ENCODE assay signal across 13 cellular contexts in genomic region chrX:107861056-107861455, GRCh38. TPM values are rescaled to one million over a fixed set of nuclear protein-coding genes. Genes with fewer than 3 reads are reported as not detected.
DNase-seq lines count a peak whose midpoint lies in the region; ATAC-seq and TF ChIP-seq lines count a peak whose summit lies in the region.
"Had no signal": no experiment of that assay in that cellular context is flagged by ENCODE, and none has a peak within 500 bp of the region (broad histone marks: within the 10 kb centered on the region; RNA-seq: fewer than 3 reads in every experiment).

No MANE protein-coding gene starts in this region.

- no peak overlapping the region for H3K4me3 Mint-ChIP-seq in MCF 10A (ENCODE audit: unreplicated experiment)
- no peak overlapping the region for H3K4me3 Mint-ChIP-seq in activated CD4-positive, alpha-beta T cell treated with anti-CD3 and anti-CD28 coated beads, Interleukin-2, amount 10 ng/mL, durations not matched to agents 7 days and 5 days
- H3K4me3 Mint-ChIP-seq: CD4-positive, CD25-positive, alpha-beta regulatory T cell had no signal

- peaks cover 6% of the 10 kb centered on the region for H3K36me3 Mint-ChIP-seq in MCF 10A (ENCODE audit: insufficient read depth, unreplicated experiment)
- H3K36me3 Mint-ChIP-seq in activated CD4-positive, alpha-beta T cell treated with anti-CD3 and anti-CD28 coated beads, Interleukin-2, amount 10 ng/mL, durations not matched to agents 7 days and 5 days (ENCODE audit: low read depth), result no peaks in the 10 kb centered on the region
- H3K36me3 Mint-ChIP-seq: CD4-positive, CD25-positive, alpha-beta regulatory T cell had no signal

- POLR2A ChIA-PET in MCF 10A (lab: Yijun Ruan, JAX), result no interaction called here
- POLR2A ChIA-PET in PC-3 (lab: Charles Lee; ENCODE audit: unreplicated experiment), result no interaction called here
- POLR2A ChIA-PET in activated CD4-positive, alpha-beta T cell treated with anti-CD3 and anti-CD28 coated beads, Interleukin-2, amount 10 ng/mL, durations not matched to agents 7 days and 5 days (lab: Charles Lee), result no interaction called here

- peaks cover 9% of the 10 kb centered on the region for H3K4me1 Mint-ChIP-seq in MCF 10A (ENCODE audit: insufficient read depth, unreplicated experiment)
- no peaks in the 10 kb centered on the region for H3K4me1 Mint-ChIP-seq in activated CD4-positive, alpha-beta T cell treated with anti-CD3 and anti-CD28 coated beads, Interleukin-2, amount 10 ng/mL, durations not matched to agents 7 days and 5 days

- 70% methylated on average over 4 of the region's 4 CpGs for WGBS in mammary epithelial cell (ENCODE audit: low coverage, missing lambda C conversion rate)

- no peak overlapping the region for H3K27ac ChIP-seq in mammary epithelial cell (ENCODE audit: insufficient read depth, low read depth, low read length)
- H3K27ac ChIP-seq in PC-3 (ENCODE audit: low read length), result peak overlapping the region; percentile 51
- H3K27ac ChIP-seq: 22Rv1; BLaER1 treated with 17β-estradiol and CSF1 and Interleukin-3, amounts not matched to agents 10 nM and 100 nM; GM23248 had no signal

- CTCF ChIA-PET in MCF 10A (lab: Yijun Ruan, JAX) (no interaction called here), mammary epithelial cell (lab: Charles Lee; ENCODE audit: low non-redundant PET) (no interaction called here), PC-3 (lab: Charles Lee) (no interaction called here)
- CTCF ChIA-PET in activated CD4-positive, alpha-beta T cell treated with anti-CD3 and anti-CD28 coated beads, Interleukin-2, amount 10 ng/mL, durations not matched to agents 7 days and 5 days (lab: Charles Lee), result no interaction called here

- no peaks in the 10 kb centered on the region for H3F3A ChIP-seq in PC-3 (ENCODE audit: low read length, unreplicated experiment)

- peaks cover 89% of the 10 kb centered on the region for H3K27me3 Mint-ChIP-seq in MCF 10A (ENCODE audit: insufficient read depth, unreplicated experiment)
- H3K27me3 Mint-ChIP-seq in activated CD4-positive, alpha-beta T cell treated with anti-CD3 and anti-CD28 coated beads, Interleukin-2, amount 10 ng/mL, durations not matched to agents 7 days and 5 days, result no peaks in the 10 kb centered on the region
- H3K27me3 Mint-ChIP-seq: CD4-positive, CD25-positive, alpha-beta regulatory T cell had no signal

- no peak overlapping the region for H3K4me3 ChIP-seq in mammary epithelial cell (replicated peaks in 1 of 3; ENCODE audit: insufficient read depth in 1 of 3, low read depth in 2 of 3, low read length in 3 of 3)
- H3K4me3 ChIP-seq in PC-3 (ENCODE audit: low read length), result no peak overlapping the region
- no peak overlapping the region for H3K4me3 ChIP-seq in epithelial cell of esophagus (ENCODE audit: low read length)
- H3K4me3 ChIP-seq: BLaER1 treated with 17β-estradiol and CSF1 and Interleukin-3, amounts not matched to agents 10 nM and 100 nM; GM23248 had no signal

- H4K20me1 ChIP-seq in mammary epithelial cell (ENCODE audit: insufficient read depth, low read length), result no peaks in the 10 kb centered on the region
- no peaks in the 10 kb centered on the region for H4K20me1 ChIP-seq in PC-3 (ENCODE audit: low read length)
- H4K20me1 ChIP-seq: BLaER1 treated with 17β-estradiol and CSF1 and Interleukin-3, amounts not matched to agents 10 nM and 100 nM had no signal

- H3K9me2 ChIP-seq in PC-3 (replicated peaks; ENCODE audit: low read length), result no peaks in the 10 kb centered on the region

- H3K9me3 ChIP-seq in mammary epithelial cell (replicated peaks; ENCODE audit: insufficient read depth, low read length) (no peaks in the 10 kb centered on the region), PC-3 (ENCODE audit: low read length) (no peaks in the 10 kb centered on the region)
- H3K9me3 ChIP-seq: BLaER1 treated with 17β-estradiol and CSF1 and Interleukin-3, amounts not matched to agents 10 nM and 100 nM had no signal

- H3K4me2 ChIP-seq in mammary epithelial cell (ENCODE audit: insufficient read depth, low read depth, low read length) (no peak overlapping the region), PC-3 (ENCODE audit: low read length) (no peak overlapping the region)
- H3K4me2 ChIP-seq: BLaER1 treated with 17β-estradiol and CSF1 and Interleukin-3, amounts not matched to agents 10 nM and 100 nM had no signal

- H2AFZ ChIP-seq in mammary epithelial cell (ENCODE audit: low read depth, low read length), result no peak overlapping the region
- H2AFZ ChIP-seq in PC-3 (ENCODE audit: low read length), result no peak overlapping the region
- H2AFZ ChIP-seq: GM23248 had no signal

- H3K4me1 ChIP-seq in mammary epithelial cell (ENCODE audit: insufficient read depth, low read length) (no peaks in the 10 kb centered on the region), PC-3 (ENCODE audit: insufficient read depth, low read length) (peaks cover 9% of the 10 kb centered on the region)
- H3K4me1 ChIP-seq: BLaER1 treated with 17β-estradiol and CSF1 and Interleukin-3, amounts not matched to agents 10 nM and 100 nM had no signal

- H3K79me2 ChIP-seq in mammary epithelial cell (ENCODE audit: insufficient read depth, low read length) (no peaks in the 10 kb centered on the region), PC-3 (ENCODE audit: low read length) (no peaks in the 10 kb centered on the region)

- H3K36me3 ChIP-seq in mammary epithelial cell (ENCODE audit: insufficient read depth, low read length) (no peaks in the 10 kb centered on the region), PC-3 (ENCODE audit: low read depth, low read length) (no peaks in the 10 kb centered on the region)
- H3K36me3 ChIP-seq: BLaER1 treated with 17β-estradiol and CSF1 and Interleukin-3, amounts not matched to agents 10 nM and 100 nM had no signal

- H3K9ac ChIP-seq in mammary epithelial cell (ENCODE audit: insufficient read depth, low read length) (no peak overlapping the region), PC-3 (ENCODE audit: low read length) (no peak overlapping the region)
- H3K9ac ChIP-seq: BLaER1 treated with 17β-estradiol and CSF1 and Interleukin-3, amounts not matched to agents 10 nM and 100 nM; GM23248 had no signal

- in situ Hi-C loops in mammary epithelial cell (cut with MboI; ENCODE audit: low sequenced_read_pairs in 2 of 2), result no loop called here

- BruUV-seq in MCF 10A (replicated peaks; lab: Mats Ljungman, UMichigan), result no TSS peak
- BruUV-seq in mammary epithelial cell (replicated peaks; lab: Mats Ljungman, UMichigan), result no TSS peak
- BruUV-seq in PC-3 (replicated peaks; lab: Mats Ljungman, UMichigan), result no TSS peak

- dilution Hi-C loops in mammary epithelial cell (cut with HindIII; ENCODE audit: low sequenced_read_pairs), result loop anchor here (5.0 kb wide), 2 partner anchors 44 to 74 kb away; no protein-coding TSS in a partner anchor

- no peaks in the 10 kb centered on the region for H3K9me3 Mint-ChIP-seq in MCF 10A (ENCODE audit: unreplicated experiment)
- H3K9me3 Mint-ChIP-seq in activated CD4-positive, alpha-beta T cell treated with anti-CD3 and anti-CD28 coated beads, Interleukin-2, amount 10 ng/mL, durations not matched to agents 7 days and 5 days, result no peaks in the 10 kb centered on the region

- ATAC-seq in PC-3 (no peak; the same call in 1 of the 2 replicates), left ventricle myocardium superior (no peak), GM18867 (IDR thresholded peaks at IDR 0.05; ENCODE audit: unreplicated experiment) (no peak)

- H3K27me3 ChIP-seq in mammary epithelial cell (ENCODE audit: insufficient read depth, low read length) (no peaks in the 10 kb centered on the region), PC-3 (ENCODE audit: low read length) (no peaks in the 10 kb centered on the region)

- intact Hi-C loops in MCF 10A (cut with micrococcal nuclease), result no loop called here
- intact Hi-C loops in mammary epithelial cell (cut with micrococcal nuclease), result no loop called here
- intact Hi-C loops in PC-3 (cut with micrococcal nuclease), result no loop called here
- intact Hi-C loops in left ventricle myocardium superior (cut with micrococcal nuclease), result no loop called here

- TF ChIP-seq CTCF in MCF 10A (IDR thresholded peaks at IDR 0.05; ENCODE audit: unreplicated experiment) (no peak), mammary epithelial cell (conservative IDR thresholded peaks at IDR 0.05 in 1 of 2, IDR thresholded peaks at IDR 0.05 in 1 of 2; ENCODE audit: extremely low read depth in 1 of 2, insufficient read depth in 1 of 2, low read depth in 1 of 2, low read length in 2 of 2) (no peak), PC-3 (conservative IDR thresholded peaks at IDR 0.05; ENCODE audit: low read depth, low read length) (no peak), epithelial cell of esophagus (IDR thresholded peaks at IDR 0.05; ENCODE audit: insufficient read depth, low read depth, low read length, missing control alignments) (no peak)

- H3K27ac Mint-ChIP-seq in MCF 10A (ENCODE audit: low read depth, unreplicated experiment), result no peak overlapping the region
- H3K27ac Mint-ChIP-seq in activated CD4-positive, alpha-beta T cell treated with anti-CD3 and anti-CD28 coated beads, Interleukin-2, amount 10 ng/mL, durations not matched to agents 7 days and 5 days, result no peak overlapping the region

- DNase-seq in MCF 10A (ENCODE audit: unreplicated experiment), result peak; percentile 0
- DNase-seq in mammary epithelial cell, result no peak
- DNase-seq in PC-3, result peak; percentile 41
- DNase-seq in epithelial cell of esophagus (ENCODE audit: low read depth), result peak; percentile 32
- no peak for DNase-seq in left ventricle myocardium superior
- no peak for DNase-seq in NK-92 (lab: John Stamatoyannopoulos, UW; ENCODE audit: unreplicated experiment)
- DNase-seq in activated CD4-positive, alpha-beta T cell treated with anti-CD3 and anti-CD28 coated beads, Interleukin-2, amount 10 ng/mL, durations not matched to agents 7 days and 5 days, result no peak
- DNase-seq: CD4-positive, CD25-positive, alpha-beta regulatory T cell; DMS53; GM23248 had no signal

RNA-seq across cellular contexts. Expression of gene MID2, which starts 35.4 kb away (rescaled TPM):
- total RNA-seq in MCF 10A (2022), result 12.1 and 15.6 TPM in 2 replicates
- total RNA-seq in mammary epithelial cell, result 10 to 100 TPM; 22.1 to 52.2 TPM
- 8.8 TPM for polyA plus RNA-seq in mammary epithelial cell
- 86.2 TPM for polyA minus RNA-seq in mammary epithelial cell
- total RNA-seq in PC-3 (2014; rRNA removed), result 19.2 and 23.2 TPM in 2 replicates
- 5.6 TPM for total RNA-seq in left ventricle myocardium superior
- total RNA-seq in activated CD4-positive, alpha-beta T cell treated with anti-CD3 and anti-CD28 coated beads, Interleukin-2, amount 10 ng/mL, durations not matched to agents 7 days and 5 days, result 1 to 10 TPM; 3.6 to 3.8 TPM

Comparison
In these comparisons a context has a peak if more than half of its experiments do, and no peak if none do; other contexts are left out.
1. DNase-seq: peak in MCF 10A (single experiment), PC-3 (single experiment) and epithelial cell of esophagus (single experiment); none in mammary epithelial cell (single experiment), left ventricle myocardium superior (single experiment), NK-92 (single experiment) and activated CD4-positive, alpha-beta T cell treated with anti-CD3 and anti-CD28 coated beads, Interleukin-2, amount 10 ng/mL, durations not matched to agents 7 days and 5 days (single experiment).